10 cellular contexts compared by ENCODE assay signal in genomic region chr15:73685981-73686380, GRCh38. TPM values are rescaled to one million over a fixed set of nuclear protein-coding genes. Genes with fewer than 3 reads are reported as not detected.
DNase-seq lines count a peak whose midpoint lies in the region; TF ChIP-seq lines count a peak whose summit lies in the region.
"Had no signal": no experiment of that assay in that cellular context is flagged by ENCODE, and none has a peak within 500 bp of the region (broad histone marks: within the 10 kb centered on the region; RNA-seq: fewer than 3 reads in every experiment).

No MANE protein-coding gene starts in this region.

- H3K27ac Mint-ChIP-seq in osteocyte (ENCODE audit: unreplicated experiment) = peak overlapping the region; percentile 89

- H3K9me3 Mint-ChIP-seq in osteocyte (ENCODE audit: unreplicated experiment) = no peaks in the 10 kb centered on the region

- peak overlapping the region; percentile 77 to 96 (median 85) for H3K4me2 ChIP-seq in BLaER1 treated with 17β-estradiol and CSF1 and Interleukin-3, amounts not matched to agents 10 nM and 100 nM

- H3K9ac ChIP-seq in BLaER1 treated with 17β-estradiol and CSF1 and Interleukin-3, amounts not matched to agents 10 nM and 100 nM = peak overlapping the region in 4 of 11 experiments; percentile 25 to 87 (median 84); a peak in 3 of 22 replicates

- peaks cover 47% of the 10 kb centered on the region for H3K4me1 Mint-ChIP-seq in osteocyte (ENCODE audit: unreplicated experiment)

- H3K9me3 ChIP-seq in BLaER1 treated with 17β-estradiol and CSF1 and Interleukin-3, amounts not matched to agents 10 nM and 100 nM (replicated peaks in 1 of 11) = no peaks in the 10 kb centered on the region
- H3K9me3 ChIP-seq in WERI-Rb-1 (ENCODE audit: severe bottlenecking) = no peaks in the 10 kb centered on the region
- H3K9me3 ChIP-seq: neutrophil had no signal

- peaks cover 0 to 56% (median 5%) of the 10 kb centered on the region in 11 experiments; a peak in 14 of 22 replicates for H4K20me1 ChIP-seq in BLaER1 treated with 17β-estradiol and CSF1 and Interleukin-3, amounts not matched to agents 10 nM and 100 nM

- no peaks in the 10 kb centered on the region for H3K36me3 ChIP-seq in BLaER1 treated with 17β-estradiol and CSF1 and Interleukin-3, amounts not matched to agents 10 nM and 100 nM
- peaks cover 3% of the 10 kb centered on the region for H3K36me3 ChIP-seq in WERI-Rb-1
- H3K36me3 ChIP-seq: neutrophil had no signal

- no peaks in the 10 kb centered on the region for H3K27me3 Mint-ChIP-seq in osteocyte (ENCODE audit: unreplicated experiment)

- DNase-seq in WERI-Rb-1 (no peak), fibroblast of peridontal ligament (ENCODE audit: extremely low read depth) (peak; percentile 38), osteocyte (ENCODE audit: extremely low spot score, unreplicated experiment) (no peak), NCI-H526 (lab: John Stamatoyannopoulos, UW) (no peak), NCI-H226 (no peak), superior temporal gyrus (ENCODE audit: extremely low spot score) (no peak)
- no peak for DNase-seq in stimulated activated CD4-positive, alpha-beta T cell treated with anti-CD3 and anti-CD28 coated beads, Interleukin-4, amount 100 ng/mL, for 24 hours
- DNase-seq: NCI-H2227 treated with DMSO at 0.1 percent for 48 hours had no signal

- H3K36me3 Mint-ChIP-seq in osteocyte (ENCODE audit: unreplicated experiment) = no peaks in the 10 kb centered on the region

- H3K4me3 Mint-ChIP-seq in osteocyte (ENCODE audit: unreplicated experiment) = peak overlapping the region; percentile 85

- H3K27me3 ChIP-seq in BLaER1 treated with 17β-estradiol and CSF1 and Interleukin-3, amounts not matched to agents 10 nM and 100 nM = no peaks in the 10 kb centered on the region
- no peaks in the 10 kb centered on the region for H3K27me3 ChIP-seq in WERI-Rb-1 (ENCODE audit: insufficient read depth, low read depth, severe bottlenecking)

- H3K27ac ChIP-seq in BLaER1 treated with 17β-estradiol and CSF1 and Interleukin-3, amounts not matched to agents 10 nM and 100 nM = peak overlapping the region in 2 of 11 experiments; percentile 9 to 87; a peak in 3 of 22 replicates
- H3K27ac ChIP-seq in WERI-Rb-1 = peak overlapping the region; percentile 95; the same call in 1 of the 2 replicates
- H3K27ac ChIP-seq: neutrophil had no signal

- TF ChIP-seq CTCF in WERI-Rb-1 (IDR thresholded peaks at IDR 0.05; ENCODE audit: low read depth, low read length) = no peak
- no peak for TF ChIP-seq CTCF in osteocyte (IDR thresholded peaks at IDR 0.05)

- peak overlapping the region in 4 of 10 experiments; percentile 71 to 80 (median 78); a peak in 7 of 20 replicates for H3K4me3 ChIP-seq in BLaER1 treated with 17β-estradiol and CSF1 and Interleukin-3, amounts not matched to agents 10 nM and 100 nM
- peak overlapping the region; percentile 94 for H3K4me3 ChIP-seq in WERI-Rb-1 (ENCODE audit: low read depth, low read length)

- peaks cover 17 to 97% (median 57%) of the 10 kb centered on the region in 10 experiments for H3K4me1 ChIP-seq in BLaER1 treated with 17β-estradiol and CSF1 and Interleukin-3, amounts not matched to agents 10 nM and 100 nM

RNA-seq across cellular contexts. Expression of gene CD276, which starts 1.8 kb away (rescaled TPM):
- 147 and 153 TPM in 2 replicates for total RNA-seq in osteocyte

RNA-seq across cellular contexts. Expression of gene NPTN, which starts 52.8 kb away (rescaled TPM):
- total RNA-seq in osteocyte = 192 and 194 TPM in 2 replicates
